ENCODE assay signal across 8 cellular contexts in the genomic region with DNA sequence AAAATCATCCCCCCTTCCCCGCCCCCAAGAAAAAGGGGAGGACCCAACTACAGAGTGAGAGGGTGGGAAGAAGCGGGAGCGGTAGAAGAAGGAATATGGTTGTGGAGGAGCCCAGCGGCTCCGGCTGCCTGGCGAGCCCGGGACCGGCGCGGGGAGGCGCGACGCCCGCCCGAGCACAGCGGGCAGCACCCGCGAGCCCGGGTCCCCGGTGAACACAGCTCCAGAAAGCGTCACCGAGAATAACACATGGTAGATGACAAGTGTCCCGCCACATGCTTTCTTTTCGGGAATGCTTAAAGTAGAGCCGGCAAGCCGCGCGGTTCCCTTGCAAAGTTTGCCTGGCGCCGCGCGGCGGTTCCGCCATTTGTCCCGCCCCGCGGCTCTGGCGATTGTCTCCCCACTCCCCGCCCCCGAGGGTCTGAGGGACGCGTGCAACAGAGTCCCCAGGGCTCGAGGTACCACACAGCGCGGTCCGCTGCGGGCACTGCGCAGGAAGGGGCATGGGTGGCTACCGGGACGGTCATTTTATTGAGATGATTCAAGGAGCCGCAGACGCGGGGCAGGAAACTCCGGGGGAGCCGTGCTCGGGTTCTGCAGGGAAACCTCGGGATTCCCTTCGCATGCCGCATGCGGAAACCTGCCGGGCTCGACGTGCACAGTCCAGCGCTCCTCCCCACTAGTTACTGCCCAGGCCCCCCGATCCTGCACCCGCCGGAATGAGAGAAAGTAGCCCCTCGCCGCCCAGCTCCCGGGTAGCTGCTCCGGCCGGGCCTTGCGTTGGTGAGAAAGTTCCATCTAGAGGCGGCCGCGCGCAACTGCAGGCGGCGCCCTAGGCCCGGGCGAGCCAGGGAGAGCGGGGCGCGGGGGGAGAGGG. TPM values are rescaled to one million over a fixed set of nuclear protein-coding genes. Genes with fewer than 3 reads are reported as not detected.
A peak's percentile ranks its signal among the peaks of the same experiment; 100 is the strongest.
DNase-seq lines count a peak whose midpoint lies in the region; ATAC-seq, FAIRE-seq and TF ChIP-seq lines count a peak whose summit lies in the region.

No MANE protein-coding gene starts in this region.

- peak; percentile 80 for ATAC-seq in GM19043 (IDR thresholded peaks at IDR 0.05; ENCODE audit: low read depth, unreplicated experiment)
- peak; percentile 88 for ATAC-seq in HG03280 (IDR thresholded peaks at IDR 0.05; ENCODE audit: unreplicated experiment)

- H3K4me3 Mint-ChIP-seq in mesothelial cell of epicardium = peak overlapping the region; percentile 76

- intact Hi-C loops in endothelial cell of umbilical vein (cut with micrococcal nuclease) = loop anchor here (1.0 to 5.0 kb wide), 6 partner anchors 94 to 450 kb away; a partner anchor contains a TSS

- DNase-seq in C1 segment of cervical spinal cord (lab: John Stamatoyannopoulos, UW) (peak in 11 of 14 donors; percentile 20 to 79 (median 49)), NCI-H510A (lab: John Stamatoyannopoulos, UW) (peak; percentile 14), endothelial cell of umbilical vein (ENCODE audit: low read depth, low spot score) (peak; percentile 66), mesothelial cell of epicardium (ENCODE audit: low spot score in 2 of 2, unreplicated experiment in 2 of 2) (peak; percentile 40 to 74)
- DNase-seq in activated CD8-positive, alpha-beta memory T cell treated with anti-CD3 and anti-CD28 coated beads for 24 hours = peak; percentile 84
- DNase-seq in stimulated activated CD8-positive, alpha-beta memory T cell treated with anti-CD3 and anti-CD28 coated beads, Interleukin-2, amount 100 ng/mL, for 48 hours (ENCODE audit: low read depth in 2 of 2) = peak; percentile 46

- H3K27ac ChIP-seq in endothelial cell of umbilical vein (ENCODE audit: insufficient read depth, low read depth, low read length) = no peak overlapping the region

- H3K4me2 ChIP-seq in endothelial cell of umbilical vein (ENCODE audit: insufficient read depth, low read length) = peak overlapping the region; percentile 68

- peaks cover 36 to 52% of the 10 kb centered on the region in 2 experiments for H3K27me3 ChIP-seq in endothelial cell of umbilical vein (ENCODE audit: control insufficient read depth in 2 of 2, insufficient read depth in 2 of 2, low read length in 2 of 2)

- no peaks in the 10 kb centered on the region for H4K20me1 ChIP-seq in endothelial cell of umbilical vein (replicated peaks; ENCODE audit: control insufficient read depth, extremely low read depth, insufficient read depth, low read length)

- FAIRE-seq in endothelial cell of umbilical vein (lab: Jason Lieb, UNC) = peak; percentile 35

- no peaks in the 10 kb centered on the region for H3K9me3 Mint-ChIP-seq in mesothelial cell of epicardium

- BruUV-seq in endothelial cell of umbilical vein (replicated peaks; lab: Mats Ljungman, UMichigan) = no TSS peak

- H3K9me3 ChIP-seq in endothelial cell of umbilical vein (replicated peaks; ENCODE audit: control insufficient read depth, insufficient read depth, low read length) = no peaks in the 10 kb centered on the region

- no peaks in the 10 kb centered on the region for H3K79me2 ChIP-seq in endothelial cell of umbilical vein (ENCODE audit: control insufficient read depth, insufficient read depth, low read length)

- H3K4me3 ChIP-seq in endothelial cell of umbilical vein (replicated peaks in 1 of 3; ENCODE audit: insufficient read depth in 1 of 3, low read depth in 1 of 3, low read length in 3 of 3) = peak overlapping the region; percentile 27 to 59 (median 41)

- H3K9ac ChIP-seq in endothelial cell of umbilical vein (replicated peaks; ENCODE audit: extremely low read depth, insufficient read depth, low read length) = peak overlapping the region; percentile 27

- peaks cover 9% of the 10 kb centered on the region for H3K4me1 ChIP-seq in endothelial cell of umbilical vein (ENCODE audit: control insufficient read depth, extremely low read depth, insufficient read depth, low read length)

- dilution Hi-C loops in endothelial cell of umbilical vein (cut with MboI; ENCODE audit: extremely low pct_ligation_motif_present, low sequenced_read_pairs) = no loop called here

- no peak for TF ChIP-seq POLR2A in endothelial cell of umbilical vein (IDR thresholded peaks at IDR 0.05; ENCODE audit: low read depth, low read length)

- no peak overlapping the region for H3K27ac Mint-ChIP-seq in mesothelial cell of epicardium

- H3K36me3 ChIP-seq in endothelial cell of umbilical vein (ENCODE audit: control insufficient read depth in 2 of 2, extremely low read depth in 1 of 2, insufficient read depth in 2 of 2, low read length in 2 of 2) = no peaks in the 10 kb centered on the region

- H2AFZ ChIP-seq in endothelial cell of umbilical vein (ENCODE audit: low read depth, low read length) = peak overlapping the region; percentile 92

- peak; percentile 70 to 89 for TF ChIP-seq CTCF in endothelial cell of umbilical vein (IDR thresholded peaks at IDR 0.05; ENCODE audit: extremely low read depth in 1 of 2, insufficient read depth in 1 of 2, low read depth in 1 of 2, low read length in 2 of 2)
- TF ChIP-seq CTCF in mesothelial cell of epicardium (IDR thresholded peaks at IDR 0.05; ENCODE audit: unreplicated experiment) = peak; percentile 91

- H3K4me1 Mint-ChIP-seq in mesothelial cell of epicardium = peaks cover 10% of the 10 kb centered on the region

- H3K9me1 ChIP-seq in endothelial cell of umbilical vein (replicated peaks; ENCODE audit: control insufficient read depth, extremely low read depth, insufficient read depth, low read length) = no peaks in the 10 kb centered on the region

- POLR2A ChIA-PET in endothelial cell of umbilical vein (lab: Charles Lee) = no interaction called here

- H3K27me3 Mint-ChIP-seq in mesothelial cell of epicardium (ENCODE audit: low read depth) = peaks cover 93% of the 10 kb centered on the region

- H3K36me3 Mint-ChIP-seq in mesothelial cell of epicardium = no peaks in the 10 kb centered on the region

- CTCF ChIA-PET in endothelial cell of umbilical vein (lab: Charles Lee) = interaction anchor here (0.6 to 4.6 kb wide), 10 partner anchors 9 to 956 kb away, joined by 3 to 30 read pairs (median 4); no protein-coding TSS in a partner anchor

TF ChIP-seq in endothelial cell of umbilical vein, 7 proteins besides CTCF, POLR2A, EP300 and RAD21:
- no peak for TF ChIP-seq GATA2 (IDR thresholded peaks at IDR 0.05; ENCODE audit: insufficient read depth, insufficient read length, low read depth, low read length)
- no peak for TF ChIP-seq MYC (IDR thresholded peaks at IDR 0.05; ENCODE audit: low read depth, low read length)
- no peak for TF ChIP-seq FOS (IDR thresholded peaks at IDR 0.05; ENCODE audit: borderline replicate concordance, insufficient read depth, low read length)
TF ChIP-seq in endothelial cell of umbilical vein: peak in this region for 0.

RNA-seq across cellular contexts. Expression of a gene that starts 0.8 kb away (rescaled TPM):
- total RNA-seq in endothelial cell of umbilical vein (not detected in 2 replicates), mesothelial cell of epicardium (0.52 to 1.1 TPM (median 1.0 TPM) in 3 replicates)
- not detected in 2 replicates for polyA plus RNA-seq in endothelial cell of umbilical vein
- 0.17 TPM in 1 of 2 replicates, not detected in the other for polyA plus RNA-seq in endothelial cell of umbilical vein (2011; cell fraction: cytosol; rRNA removed)
- 0.15 and 0.20 TPM in 2 replicates for polyA plus RNA-seq in endothelial cell of umbilical vein (2011; cell fraction: nucleus; rRNA removed)
- polyA plus RNA-seq in endothelial cell of umbilical vein (2012) = not detected in 2 replicates
- 0.30 TPM in 1 of 2 replicates, not detected in the other for polyA minus RNA-seq in endothelial cell of umbilical vein
- not detected for polyA minus RNA-seq in endothelial cell of umbilical vein (2011; cell fraction: cytosol; rRNA and poly(A)+ RNA removed)
- 0.48 TPM in 1 of 2 replicates, not detected in the other for polyA minus RNA-seq in endothelial cell of umbilical vein (2011; cell fraction: nucleus; rRNA and poly(A)+ RNA removed)

Comparison
In these comparisons a context has a peak if more than half of its experiments do, and no peak if none do; other contexts are left out.
1. DNase-seq: peak in every context shown above with its lines; median percentile 84 in activated CD8-positive, alpha-beta memory T cell treated with anti-CD3 and anti-CD28 coated beads for 24 hours; 66 in endothelial cell of umbilical vein; 57 in mesothelial cell of epicardium; 49 in C1 segment of cervical spinal cord; 46 in stimulated activated CD8-positive, alpha-beta memory T cell treated with anti-CD3 and anti-CD28 coated beads, Interleukin-2, amount 100 ng/mL, for 48 hours; 14 in NCI-H510A.